In genomic region chr5:100761192-100761591, GRCh38 we compare ENCODE assay signal across 30 cellular contexts.
DNase-seq lines count a peak whose midpoint lies in the region; ATAC-seq and TF ChIP-seq lines count a peak whose summit lies in the region.
"Had no signal": no experiment of that assay in that cellular context is flagged by ENCODE, and none has a peak within 500 bp of the region (broad histone marks: within the 10 kb centered on the region; RNA-seq: fewer than 3 reads in every experiment).

No MANE protein-coding gene starts in this region.

- no peaks in the 10 kb centered on the region for H3K27me3 ChIP-seq in skeletal muscle satellite cell (ENCODE audit: control insufficient read depth, insufficient read depth, low read length)
- H3K27me3 ChIP-seq: esophagus muscularis mucosa, SJCRH30, suprapubic skin, upper lobe of right lung had no signal

- H3K27ac ChIP-seq in OCI-LY7 (ENCODE audit: low read depth, low read length, poor library complexity, severe bottlenecking), result no peak overlapping the region
- H3K27ac ChIP-seq: esophagus muscularis mucosa, SJCRH30, suprapubic skin, upper lobe of right lung had no signal

- in situ Hi-C loops in astrocyte of the spinal cord (cut with HindIII; ENCODE audit: low sequenced_read_pairs), result no loop called here

- H2AFZ ChIP-seq in OCI-LY7 (ENCODE audit: low read length), result no peak overlapping the region

- peak overlapping the region; percentile 31 for H3K9ac ChIP-seq in skeletal muscle satellite cell (ENCODE audit: low read depth, low read length)

- intact Hi-C loops in left cardiac atrium (cut with DNase I) (no loop called here), OCI-LY7 (cut with micrococcal nuclease; ENCODE audit: unreplicated experiment) (no loop called here)

- no peaks in the 10 kb centered on the region for H3K36me3 ChIP-seq in skeletal muscle satellite cell (ENCODE audit: insufficient read depth, low read length)
- no peaks in the 10 kb centered on the region for H3K36me3 ChIP-seq in OCI-LY7 (ENCODE audit: insufficient read depth, low read length)
- H3K36me3 ChIP-seq: esophagus muscularis mucosa, SJCRH30, suprapubic skin, upper lobe of right lung had no signal

- H4K20me1 ChIP-seq in OCI-LY7 (ENCODE audit: insufficient read depth, low read length), result no peaks in the 10 kb centered on the region

- peak; percentile 66 for DNase-seq in LHCN-M2 (ENCODE audit: low read depth)
- peak; percentile 13 for DNase-seq in astrocyte of the spinal cord (ENCODE audit: low read depth, low spot score)
- peak; percentile 53 for DNase-seq in fibroblast of peridontal ligament (ENCODE audit: extremely low read depth)
- DNase-seq in stimulated activated naive CD4-positive, alpha-beta T cell treated with Interleukin-2 at 50 U/mL for 16 hours (lab: John Stamatoyannopoulos, UW), result no peak
- no peak for DNase-seq in left cardiac atrium
- DNase-seq in OCI-LY7 (ENCODE audit: low spot score), result no peak
- DNase-seq: activated CD4-positive, alpha-beta memory T cell treated with anti-CD3 and anti-CD28 coated beads for 36 hours; activated CD8-positive, alpha-beta memory T cell treated with anti-CD3 and anti-CD28 coated beads, Interleukin-2, amount 50 U/mL, for 4 hours; activated naive CD4-positive, alpha-beta T cell treated with anti-CD3 and anti-CD28 coated beads, Interleukin-2, amount 10 ng/mL, durations not matched to agents 7 days and 5 days; amygdala; CD4-positive, CD25-positive, alpha-beta regulatory T cell; endodermal cell; glutamatergic neuron; GOT3; islet precursor cell; left ventricle myocardium superior; midbrain; natural killer cell; NCI-H1105 treated with DMSO at 0.1 percent for 48 hours; NCI-H1930; NCI-H2227 treated with DMSO at 0.1 percent for 48 hours; stimulated activated CD4-positive, alpha-beta T cell treated with anti-CD3 and anti-CD28 coated beads, Interleukin-12 subunit alpha, Interleukin-12 subunit beta, amount 100 ng/mL, for 4 hours; stimulated activated naive B cell treated with anti-CD40 and anti-IgM and Interleukin-4, amounts not matched to agents 10 μg/mL and 1 μg/mL and 100 μg/mL, for 72 hours; T-helper 1 cell; upper lobe of right lung had no signal

- H3K4me1 ChIP-seq in skeletal muscle satellite cell (ENCODE audit: control insufficient read depth, insufficient read depth, low read length) (peaks cover 19% of the 10 kb centered on the region), OCI-LY7 (ENCODE audit: insufficient read depth, low read length, poor library complexity, severe bottlenecking) (no peaks in the 10 kb centered on the region)
- H3K4me1 ChIP-seq: esophagus muscularis mucosa, SJCRH30, suprapubic skin, upper lobe of right lung had no signal

- H3K4me3 ChIP-seq in astrocyte of the spinal cord (ENCODE audit: low read depth, low read length) (no peak overlapping the region), skeletal muscle satellite cell (ENCODE audit: low read length) (no peak overlapping the region), OCI-LY7 (ENCODE audit: low read depth, low read length, poor library complexity, severe bottlenecking) (no peak overlapping the region)
- H3K4me3 ChIP-seq: esophagus muscularis mucosa, SJCRH30, suprapubic skin, upper lobe of right lung had no signal

- no peak for ATAC-seq in left cardiac atrium
- ATAC-seq: activated CD4-positive, CD25-positive, alpha-beta regulatory T cell treated with anti-CD3 and anti-CD28 coated beads, Interleukin-2, amount 50 U/mL, for 24 hours; left ventricle myocardium superior; natural killer cell; stimulated activated naive B cell treated with anti-CD40 and anti-IgM and Interleukin-4, amounts not matched to agents 10 μg/mL and 1 μg/mL and 100 μg/mL, for 72 hours; upper lobe of right lung had no signal

- CTCF ChIA-PET in OCI-LY7 (lab: Charles Lee; ENCODE audit: unreplicated experiment), result no interaction called here

- no peak for TF ChIP-seq CTCF in astrocyte of the spinal cord (IDR thresholded peaks at IDR 0.05; ENCODE audit: low read depth, low read length)
- no peak for TF ChIP-seq CTCF in OCI-LY7 (conservative IDR thresholded peaks at IDR 0.05; ENCODE audit: low read length)

- POLR2A ChIA-PET in OCI-LY7 (lab: Charles Lee), result interaction anchor here (0.5 to 2.2 kb wide), 3 partner anchors 11 to 190 kb away, joined by 3 to 8 read pairs (median 4); no protein-coding TSS in a partner anchor

- H3K9me3 ChIP-seq in skeletal muscle satellite cell (replicated peaks; ENCODE audit: low read length) (no peaks in the 10 kb centered on the region), OCI-LY7 (ENCODE audit: low read length) (no peaks in the 10 kb centered on the region)
- H3K9me3 ChIP-seq: esophagus muscularis mucosa, SJCRH30, suprapubic skin, upper lobe of right lung had no signal

- H3K9me2 ChIP-seq in OCI-LY7 (ENCODE audit: insufficient read depth, low read length), result no peaks in the 10 kb centered on the region

- BruUV-seq in OCI-LY7 (replicated peaks; lab: Mats Ljungman, UMichigan), result no TSS peak

- H3K79me2 ChIP-seq in OCI-LY7 (ENCODE audit: insufficient read depth, low read depth, low read length), result no peaks in the 10 kb centered on the region

- H3K4me2 ChIP-seq in skeletal muscle satellite cell (ENCODE audit: low read length) (no peak overlapping the region), OCI-LY7 (ENCODE audit: low read length) (no peak overlapping the region)

Comparison
In these comparisons a context has a peak if more than half of its experiments do, and no peak if none do; other contexts are left out.
1. DNase-seq: peak in LHCN-M2 (single experiment), astrocyte of the spinal cord (single experiment) and fibroblast of peridontal ligament (single experiment); none in stimulated activated naive CD4-positive, alpha-beta T cell treated with Interleukin-2 at 50 U/mL for 16 hours (single experiment), left cardiac atrium (single experiment) and OCI-LY7 (single experiment).